26 cellular contexts compared by ENCODE assay signal in the genomic region with DNA sequence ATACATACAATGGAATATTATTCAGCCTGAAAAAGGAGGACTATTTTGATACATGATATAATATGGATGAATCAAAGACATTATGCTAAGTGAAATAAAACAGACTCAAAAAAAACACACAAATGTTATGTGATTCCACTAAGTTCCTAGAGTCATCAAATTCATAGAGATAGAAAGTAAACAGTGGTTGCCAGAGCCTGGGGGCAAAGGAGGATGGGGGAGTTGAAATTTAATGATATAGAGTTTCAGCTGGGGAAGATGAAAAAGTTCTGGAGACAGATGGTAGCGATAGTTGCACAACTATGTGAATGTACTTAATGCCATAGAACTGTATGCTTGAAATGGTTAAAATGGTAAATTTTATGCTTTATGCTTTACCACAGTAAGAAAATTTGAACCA.
"Had no signal": no experiment of that assay in that cellular context is flagged by ENCODE, and none has a peak within 500 bp of the region (broad histone marks: within the 10 kb centered on the region; RNA-seq: fewer than 3 reads in every experiment).

No MANE protein-coding gene starts in this region.

- H3K27me3 ChIP-seq: colonic mucosa, foreskin keratinocyte, gastroesophageal sphincter, heart left ventricle, ovary, sigmoid colon, stomach, thyroid gland had no signal

- H3K27ac ChIP-seq: colonic mucosa, epithelial cell of prostate, foreskin keratinocyte, gastroesophageal sphincter, heart left ventricle, ovary, psoas muscle, sigmoid colon, stomach, thyroid gland had no signal

- ATAC-seq: esophagus mucosa; foreskin keratinocyte; gastroesophageal sphincter; heart left ventricle; left colon; left ventricle myocardium superior; natural killer cell; psoas muscle; right cardiac atrium; stimulated activated effector memory CD8-positive, alpha-beta T cell treated with anti-CD3 and anti-CD28 coated beads, Interleukin-12 subunit alpha, Interleukin-12 subunit beta, amount 100 ng/mL, for 72 hours had no signal

- DNase-seq: colonic mucosa; effector CD8-positive, alpha-beta T cell; endodermal cell; foreskin keratinocyte; heart left ventricle; hippocampal formation; left colon; left ventricle myocardium superior; natural killer cell; occipital lobe; ovary; posterior cingulate gyrus; psoas muscle; right cardiac atrium; sigmoid colon; stimulated activated CD4-positive, alpha-beta T cell treated with anti-CD3 and anti-CD28 coated beads, Interleukin-2, amount 100 ng/mL, for 24 hours; stimulated activated CD4-positive, alpha-beta T cell treated with anti-CD3 and anti-CD28 coated beads, Interleukin-4, amount 100 ng/mL, for 24 hours; stimulated activated naive CD4-positive, alpha-beta T cell treated with Interleukin-2 at 50 U/mL for 16 hours; stomach; thyroid gland; trophoblast cell had no signal

- H3K36me3 ChIP-seq: colonic mucosa, gastroesophageal sphincter, heart left ventricle, ovary, sigmoid colon, stomach, thyroid gland had no signal

- H3K4me1 ChIP-seq: colonic mucosa, foreskin keratinocyte, gastroesophageal sphincter, heart left ventricle, psoas muscle, sigmoid colon, stomach, thyroid gland had no signal

- H3K9me3 ChIP-seq: colonic mucosa, gastroesophageal sphincter, ovary, psoas muscle, sigmoid colon, thyroid gland had no signal

- H3K4me3 ChIP-seq: colonic mucosa, gastroesophageal sphincter, heart left ventricle, lung, ovary, psoas muscle, sigmoid colon, stomach, thyroid gland had no signal
